In the genomic region with DNA sequence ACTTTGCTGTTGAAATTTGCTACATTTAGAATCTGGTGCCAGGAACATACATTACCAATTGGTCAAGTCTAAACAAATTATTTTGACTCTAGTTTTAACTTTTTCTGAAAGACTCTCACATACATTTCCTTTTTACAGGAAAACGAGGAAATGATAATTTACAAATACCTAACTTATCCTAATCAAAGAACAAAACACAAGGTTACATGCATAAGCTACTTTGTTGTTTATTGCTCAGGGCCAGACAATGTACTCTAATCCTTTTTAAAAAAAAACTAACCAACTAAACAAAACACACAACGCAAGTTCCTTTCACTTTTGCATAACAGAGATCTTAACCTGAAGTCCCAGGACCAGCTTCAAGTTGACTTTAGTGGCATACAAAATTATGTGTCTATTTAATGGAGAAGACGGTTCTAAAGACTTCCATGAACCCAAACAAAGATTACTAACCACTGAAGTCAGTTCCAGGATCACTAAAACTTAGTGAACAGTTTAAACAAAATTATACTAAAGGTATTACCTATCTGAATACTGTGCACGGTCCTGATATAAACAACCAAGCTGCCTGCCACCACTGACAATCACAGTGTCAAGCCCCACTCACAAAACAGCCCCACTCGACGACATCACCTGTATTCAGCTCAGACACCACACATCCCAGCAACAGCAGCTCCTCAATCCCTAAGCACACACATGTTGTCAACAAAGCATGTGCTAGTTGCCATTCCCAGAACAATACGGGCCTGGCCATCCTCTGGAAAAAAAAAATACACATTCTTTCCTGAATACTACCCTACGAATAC, we compare ENCODE assay signal across 8 cellular contexts. TPM values are rescaled to one million over a fixed set of nuclear protein-coding genes. Genes with fewer than 3 reads are reported as not detected.
DNase-seq lines count a peak whose midpoint lies in the region; ATAC-seq and FAIRE-seq lines count a peak whose summit lies in the region.

No MANE protein-coding gene starts in this region.

- H3K27me3 Mint-ChIP-seq in activated naive CD4-positive, alpha-beta T cell treated with anti-CD3 and anti-CD28 coated beads, Interleukin-2, amount 50 U/mL, for 24 hours, result no peaks in the 10 kb centered on the region

- peak overlapping the region; percentile 86 for H3K27ac Mint-ChIP-seq in activated naive CD4-positive, alpha-beta T cell treated with anti-CD3 and anti-CD28 coated beads, Interleukin-2, amount 50 U/mL, for 24 hours
- H3K27ac Mint-ChIP-seq in activated naive CD4-positive, alpha-beta T cell treated with anti-CD3 and anti-CD28 coated beads, Interleukin-2, amount 50 U/mL, for 72 hours, result peak overlapping the region; percentile 7 to 86

- no peaks in the 10 kb centered on the region for H3K9me3 ChIP-seq in thymus (ENCODE audit: control insufficient read depth)

- peaks cover 26% of the 10 kb centered on the region for H3K4me1 ChIP-seq in thymus (ENCODE audit: control insufficient read depth, insufficient read depth, low read length)

- H3K27me3 ChIP-seq in layer of hippocampus (ENCODE audit: control insufficient read depth, insufficient read depth, low read length) (no peaks in the 10 kb centered on the region), thymus (ENCODE audit: control insufficient read depth, insufficient read depth) (no peaks in the 10 kb centered on the region)

- no peaks in the 10 kb centered on the region for H3K36me3 Mint-ChIP-seq in activated naive CD4-positive, alpha-beta T cell treated with anti-CD3 and anti-CD28 coated beads, Interleukin-2, amount 50 U/mL, for 24 hours
- peaks cover 0 to 10% of the 10 kb centered on the region in 2 donors for H3K36me3 Mint-ChIP-seq in activated naive CD4-positive, alpha-beta T cell treated with anti-CD3 and anti-CD28 coated beads, Interleukin-2, amount 50 U/mL, for 72 hours

- WGBS in thymus, result 16% methylated on average over 8 of the region's 8 CpGs

- H3K27ac ChIP-seq in layer of hippocampus (ENCODE audit: low read depth, low read length) (peak overlapping the region; percentile 95), thymus (ENCODE audit: low read depth) (peak overlapping the region; percentile 95)

- peak overlapping the region; percentile 75 for H3K4me3 ChIP-seq in thymus (ENCODE audit: low read length)

- no peak for DNase-seq in activated naive CD4-positive, alpha-beta T cell treated with anti-CD3 and anti-CD28 coated beads, Interleukin-2, amount 50 U/mL, for 16 hours
- DNase-seq in activated naive CD4-positive, alpha-beta T cell treated with anti-CD3 and anti-CD28 coated beads, Interleukin-2, amount 50 U/mL, for 72 hours (ENCODE audit: low spot score in 2 of 2), result no peak
- DNase-seq in NCI-H2227 treated with DMSO at 0.1 percent for 48 hours (lab: John Stamatoyannopoulos, UW), result no peak
- no peak for DNase-seq in H4 (ENCODE audit: low spot score)
- DNase-seq in HTR-8/SVneo (ENCODE audit: insufficient read length, low spot score), result no peak

- peak overlapping the region; percentile 93 for H3K4me3 Mint-ChIP-seq in activated naive CD4-positive, alpha-beta T cell treated with anti-CD3 and anti-CD28 coated beads, Interleukin-2, amount 50 U/mL, for 24 hours

- ATAC-seq in activated naive CD4-positive, alpha-beta T cell treated with anti-CD3 and anti-CD28 coated beads, Interleukin-2, amount 50 U/mL, for 72 hours, result no peak

- H3K9me3 Mint-ChIP-seq in activated naive CD4-positive, alpha-beta T cell treated with anti-CD3 and anti-CD28 coated beads, Interleukin-2, amount 50 U/mL, for 24 hours, result no peaks in the 10 kb centered on the region
- no peaks in the 10 kb centered on the region for H3K9me3 Mint-ChIP-seq in activated naive CD4-positive, alpha-beta T cell treated with anti-CD3 and anti-CD28 coated beads, Interleukin-2, amount 50 U/mL, for 72 hours

- peaks cover 59% of the 10 kb centered on the region for H3K4me1 Mint-ChIP-seq in activated naive CD4-positive, alpha-beta T cell treated with anti-CD3 and anti-CD28 coated beads, Interleukin-2, amount 50 U/mL, for 24 hours

- H3K36me3 ChIP-seq in thymus (ENCODE audit: control insufficient read depth, insufficient read depth), result no peaks in the 10 kb centered on the region

- FAIRE-seq in HTR-8/SVneo (lab: Jason Lieb, UNC), result no peak

RNA-seq across cellular contexts. Expression of a gene that starts 1.9 kb away (rescaled TPM):
- 1 to 10 TPM; 5.8 to 6.3 TPM for total RNA-seq in activated naive CD4-positive, alpha-beta T cell treated with anti-CD3 and anti-CD28 coated beads, Interleukin-2, amount 50 U/mL, for 72 hours
- polyA plus RNA-seq in thymus, result 32.0 TPM
- 13.4 and 18.3 TPM in 2 replicates for total RNA-seq in H4 (2014; rRNA removed; shearing (Covaris generic))

RNA-seq across cellular contexts. Expression of a gene that starts 54.5 kb away (rescaled TPM):
- 100 to 1,000 TPM; 134 to 301 TPM for total RNA-seq in activated naive CD4-positive, alpha-beta T cell treated with anti-CD3 and anti-CD28 coated beads, Interleukin-2, amount 50 U/mL, for 72 hours
- 59.9 TPM for polyA plus RNA-seq in thymus
- total RNA-seq in H4 (2014; rRNA removed; shearing (Covaris generic)), result 232 and 233 TPM in 2 replicates
